1 cellular context compared by ENCODE assay signal in genomic region chr9:4152876-4153275, GRCh38.
TF ChIP-seq lines count a peak whose summit lies in the region.

No MANE protein-coding gene starts in this region.

TF ChIP-seq in SK-N-SH, 30 proteins besides CTCF, POLR2A, EP300 and RAD21 (continued from another document):
- no peak for TF ChIP-seq ZBTB33 (IDR thresholded peaks at IDR 0.05; ENCODE audit: borderline replicate concordance, low read depth)
- no peak for TF ChIP-seq TCF12 (IDR thresholded peaks at IDR 0.05)
- TF ChIP-seq MAX (IDR thresholded peaks at IDR 0.05; ENCODE audit: low read depth), result no peak
- TF ChIP-seq SMC3 (IDR thresholded peaks at IDR 0.05; ENCODE audit: low read depth, low read length), result no peak
- TF ChIP-seq USF2 (IDR thresholded peaks at IDR 0.05; ENCODE audit: borderline replicate concordance, low read depth, low read length), result no peak
- no peak for TF ChIP-seq RFX5 (IDR thresholded peaks at IDR 0.05; ENCODE audit: low read length)
TF ChIP-seq in SK-N-SH: peak in this region for 0.
